In the genomic region with DNA sequence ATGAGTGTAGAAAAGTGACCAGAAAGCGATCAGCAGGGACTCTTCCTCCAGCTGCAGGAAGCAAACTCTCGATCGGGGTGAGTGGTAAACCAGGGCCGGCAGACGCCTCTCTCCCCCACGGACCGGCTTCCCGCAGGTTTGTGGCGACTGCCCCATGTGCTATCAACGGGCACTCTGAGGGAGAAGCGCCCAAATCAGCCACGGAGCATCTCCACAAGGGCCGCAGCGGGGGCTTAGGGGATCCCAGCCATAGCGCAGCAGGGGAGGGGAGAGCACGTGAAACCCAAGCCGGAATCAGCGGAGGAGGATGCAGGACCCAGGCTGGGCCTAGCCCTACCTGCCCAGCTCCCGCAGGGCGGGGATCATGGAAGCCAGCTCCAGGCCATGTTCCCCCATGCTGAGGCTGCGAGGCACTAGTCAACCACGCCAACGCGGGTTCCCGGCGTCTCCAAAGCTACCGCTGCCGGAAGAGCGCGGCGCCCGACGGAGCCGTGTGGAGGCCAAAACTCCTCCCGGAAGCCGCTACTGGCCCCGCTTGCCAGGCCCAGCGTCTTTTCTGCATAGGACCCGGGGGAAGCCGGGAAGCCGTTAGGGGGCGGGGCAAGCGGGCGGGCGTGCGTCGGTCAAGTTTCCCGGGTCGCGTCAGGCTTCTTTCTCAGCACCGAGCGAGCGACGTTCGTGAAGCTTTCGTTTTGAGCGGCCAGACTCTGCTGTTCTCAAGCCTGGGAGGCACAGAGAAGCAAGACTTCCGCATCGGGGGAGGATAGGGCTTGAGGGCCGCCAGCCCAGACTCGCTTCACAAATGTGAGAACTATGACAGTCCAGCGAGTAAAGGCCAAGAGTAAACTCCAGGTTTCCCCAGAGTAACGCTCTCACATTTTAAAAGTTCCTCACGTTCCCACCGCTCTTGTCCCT, we compare ENCODE assay signal across 8 cellular contexts. TPM values are rescaled to one million over a fixed set of nuclear protein-coding genes. Genes with fewer than 3 reads are reported as not detected.
DNase-seq lines count a peak whose midpoint lies in the region; ATAC-seq and TF ChIP-seq lines count a peak whose summit lies in the region.

Gene ATR (minus strand): TSS at position 425 of the 915 bp plus-strand sequence. CDS start 29 bp downstream, at position 396.

- H3K36me3 Mint-ChIP-seq in activated B cell treated with CpG ODN at 0.5 μM for 24 hours (ENCODE audit: low read depth) = peaks cover 30% of the 10 kb centered on the region

- TF ChIP-seq POLR2A in GM18951 (IDR thresholded peaks at IDR 0.05; ENCODE audit: extremely low read depth, insufficient read depth, insufficient read length) = peak; percentile 86

- no peak for TF ChIP-seq CTCF in activated B cell treated with CpG ODN at 0.5 μM for 24 hours (IDR thresholded peaks at IDR 0.05)

- peaks cover 5% of the 10 kb centered on the region for H3K27me3 Mint-ChIP-seq in activated B cell treated with CpG ODN at 0.5 μM for 24 hours

- H3K4me1 Mint-ChIP-seq in activated B cell treated with CpG ODN at 0.5 μM for 24 hours = peaks cover 48% of the 10 kb centered on the region

- CTCF ChIA-PET in activated B cell treated with CpG ODN at 0.5 μM for 24 hours (lab: Charles Lee) = interaction anchor here (0.7 to 1.0 kb wide), 2 partner anchors 9 to 423 kb away, joined by 3 read pairs; partner anchors contain the start of gene U2SURP

- in situ Hi-C loops in GM18951 (cut with MboI; ENCODE audit: low sequenced_read_pairs, unreplicated experiment) = loop anchor here (25.0 kb wide), 1 partner anchor 409 kb away; no protein-coding TSS in a partner anchor

- peak within 1 kb of the TSS; percentile 96 for H3K4me3 Mint-ChIP-seq in activated B cell treated with CpG ODN at 0.5 μM for 24 hours

- intact Hi-C loops in activated B cell treated with CpG ODN at 0.5 μM for 24 hours (cut with micrococcal nuclease) = loop anchor here (1.0 to 10.0 kb wide), 13 partner anchors 18 to 1394 kb away; partner anchors contain the start of genes ATP1B3, CHST2, DIPK2A and PLS1

- POLR2A ChIA-PET in activated B cell treated with CpG ODN at 0.5 μM for 24 hours (lab: Charles Lee) = interaction anchor here (0.5 to 3.1 kb wide), 20 partner anchors 9 to 1393 kb away, joined by 3 to 47 read pairs (median 4); partner anchors contain the start of genes DIPK2A, PLS1, TFDP2 and TRPC1

- no peaks in the 10 kb centered on the region for H3K9me3 Mint-ChIP-seq in activated B cell treated with CpG ODN at 0.5 μM for 24 hours

- H3K27ac Mint-ChIP-seq in activated B cell treated with CpG ODN at 0.5 μM for 24 hours = peak within 1 kb of the TSS; percentile 97

- ATAC-seq in HG03196 (IDR thresholded peaks at IDR 0.05; ENCODE audit: unreplicated experiment) (peak; percentile 96), activated B cell treated with CpG ODN at 0.5 μM for 24 hours (ENCODE audit: low read depth) (peak; percentile 95)

- H3K27ac ChIP-seq in caudate nucleus (ENCODE audit: low read depth, low read length) = peak within 1 kb of the TSS; percentile 82

- DNase-seq in AG08395 (ENCODE audit: low spot score) = peak; percentile 96
- DNase-seq in NCI-H345 (lab: John Stamatoyannopoulos, UW) = peak; percentile 92
- DNase-seq in activated B cell treated with CpG ODN at 0.5 μM for 24 hours = peak; percentile 92
- DNase-seq in caudate nucleus (lab: John Stamatoyannopoulos, UW) = peak in 60 of 61 donors; percentile 63 to 96 (median 92)
- peak; percentile 95 for DNase-seq in inferior parietal cortex (ENCODE audit: extremely low spot score)
- DNase-seq in stimulated activated CD4-positive, alpha-beta T cell treated with anti-CD3 and anti-CD28 coated beads, Interleukin-12 subunit alpha, Interleukin-12 subunit beta, amount 100 ng/mL, for 24 hours (ENCODE audit: low read depth in 2 of 2) = peak; percentile 93 to 96

RNA-seq across cellular contexts. Expression of gene ATR, which starts in this region (rescaled TPM):
- total RNA-seq in activated B cell treated with CpG ODN at 0.5 μM for 24 hours = 47.4 and 47.6 TPM in 2 replicates

Comparison
In these comparisons a context has a peak if more than half of its experiments do, and no peak if none do; other contexts are left out.
1. Peak in every context shown above with its lines: DNase-seq, ATAC-seq and H3K27ac ChIP-seq.